In genomic region chr9:136268776-136269175, GRCh38 we compare ENCODE assay signal across 24 cellular contexts. TPM values are rescaled to one million over a fixed set of nuclear protein-coding genes. Genes with fewer than 3 reads are reported as not detected.
"Had no signal": no experiment of that assay in that cellular context is flagged by ENCODE, and none has a peak within 500 bp of the region (broad histone marks: within the 10 kb centered on the region; RNA-seq: fewer than 3 reads in every experiment).

No MANE protein-coding gene starts in this region.

- FAIRE-seq: bronchial epithelial cell, small intestine had no signal

- H3K36me3 ChIP-seq: ascending aorta, lower lobe of right lung, suprapubic skin had no signal

- H3K27me3 ChIP-seq: ascending aorta, dorsolateral prefrontal cortex had no signal

- ATAC-seq: activated CD8-positive, alpha-beta T cell treated with anti-CD3 and anti-CD28 coated beads for 36 hours; foreskin keratinocyte; left colon; stimulated activated naive CD8-positive, alpha-beta T cell treated with anti-CD3 and anti-CD28 coated beads, Interleukin-15, amount 100 ng/mL, for 72 hours; T-cell had no signal

- H3K27ac Mint-ChIP-seq: activated CD8-positive, alpha-beta T cell treated with anti-CD3 and anti-CD28 coated beads for 36 hours; progenitor cell of endocrine pancreas; T-cell had no signal

- H3K36me3 Mint-ChIP-seq: mesothelial cell of epicardium, T-cell had no signal

- H3K9me3 Mint-ChIP-seq: activated CD8-positive, alpha-beta T cell treated with anti-CD3 and anti-CD28 coated beads for 36 hours; stimulated activated naive CD8-positive, alpha-beta T cell treated with anti-CD3 and anti-CD28 coated beads, Interleukin-15, amount 100 ng/mL, for 72 hours; T-cell had no signal

- H3K27ac ChIP-seq: ascending aorta, foreskin keratinocyte, lower lobe of right lung, suprapubic skin had no signal

- H3K27me3 Mint-ChIP-seq: activated CD8-positive, alpha-beta T cell treated with anti-CD3 and anti-CD28 coated beads for 36 hours; stimulated activated naive CD8-positive, alpha-beta T cell treated with anti-CD3 and anti-CD28 coated beads, Interleukin-15, amount 100 ng/mL, for 72 hours had no signal

- H3K9me3 ChIP-seq: ascending aorta, lower lobe of right lung, suprapubic skin had no signal

- H3K4me3 ChIP-seq: ascending aorta, dorsolateral prefrontal cortex, lower lobe of right lung, suprapubic skin had no signal

- DNase-seq: activated CD4-positive, alpha-beta T cell treated with anti-CD3 and anti-CD28 coated beads for 48 hours; activated CD4-positive, CD25-positive, alpha-beta regulatory T cell; activated CD8-positive, alpha-beta T cell treated with anti-CD3 and anti-CD28 coated beads for 36 hours; activated effector memory CD4-positive, alpha-beta T cell treated with Interleukin-2 at 50 U/mL for 16 hours; activated naive CD4-positive, alpha-beta T cell treated with anti-CD3 and anti-CD28 coated beads, Interleukin-2, amount 50 U/mL, for 16 hours; activated T-cell treated with anti-CD3 and anti-CD28 coated beads, Interleukin-2, amount 50 U/mL, for 48 hours; dorsolateral prefrontal cortex; foreskin keratinocyte; left colon; lower lobe of right lung; small intestine; stimulated activated CD4-positive, alpha-beta T cell treated with anti-CD3 and anti-CD28 coated beads, Interleukin-15, amount 100 ng/mL, for 24 hours; stimulated activated CD4-positive, alpha-beta T cell treated with anti-CD3 and anti-CD28 coated beads, Interleukin-2, amount 100 ng/mL, for 48 hours; stimulated activated naive CD8-positive, alpha-beta T cell treated with anti-CD3 and anti-CD28 coated beads, Interleukin-15, amount 100 ng/mL, for 72 hours; T-cell; trophoblast cell had no signal

- H3K4me1 ChIP-seq: foreskin keratinocyte had no signal

RNA-seq across cellular contexts. Expression of gene CCDC187, which starts 35.1 kb away (rescaled TPM):
- total RNA-seq: bronchial epithelial cell, fibroblast of lung, foreskin keratinocyte, osteoblast had no signal
- polyA plus RNA-seq: fibroblast of lung, neural cell had no signal
